Comparison of ENCODE assay signal across 15 cellular contexts in the genomic region with DNA sequence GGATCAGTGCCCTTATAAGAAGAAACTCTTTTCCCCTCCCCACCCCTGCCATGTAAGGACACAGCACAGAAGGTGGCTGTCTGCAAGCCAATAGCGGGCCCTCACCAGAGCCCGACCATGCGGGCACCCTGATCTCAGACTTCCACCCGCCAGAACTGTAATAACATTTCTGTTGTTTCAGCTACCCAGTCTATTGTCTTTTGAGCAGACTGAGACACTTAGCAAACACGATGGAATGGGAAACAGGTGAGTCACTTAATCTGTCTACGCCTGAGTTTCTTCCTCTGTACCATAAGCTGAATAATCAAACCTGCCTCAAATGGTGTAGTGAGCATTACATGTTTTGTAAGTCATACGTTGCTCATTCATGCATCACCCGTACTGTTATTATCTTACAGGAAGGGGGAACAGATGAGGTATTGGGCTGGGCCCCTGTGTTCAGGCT. TPM values are rescaled to one million over a fixed set of nuclear protein-coding genes. Genes with fewer than 3 reads are reported as not detected.
DNase-seq lines count a peak whose midpoint lies in the region; ATAC-seq and TF ChIP-seq lines count a peak whose summit lies in the region.
"Had no signal": no experiment of that assay in that cellular context is flagged by ENCODE, and none has a peak within 500 bp of the region (broad histone marks: within the 10 kb centered on the region; RNA-seq: fewer than 3 reads in every experiment).

No MANE protein-coding gene starts in this region.

- no peaks in the 10 kb centered on the region for H3K9me3 Mint-ChIP-seq in memory B cell
- H3K9me3 Mint-ChIP-seq: activated T-helper 2 cell treated with anti-CD3 and anti-CD28 coated beads, Interferon-gamma antibody, Interleukin-2, Interleukin-4, amounts not matched to agents 10 μg/mL and 5 μg/mL and 100 μg/mL, durations not matched to agents 14 hours and 24 hours and 36 hours had no signal

- ATAC-seq in memory B cell (ENCODE audit: low read depth) (peak; percentile 72), GM21526 (IDR thresholded peaks at IDR 0.05; ENCODE audit: low FRiP score, unreplicated experiment) (no peak), gastroesophageal sphincter (no peak)

- H3K4me1 Mint-ChIP-seq in memory B cell, result no peaks in the 10 kb centered on the region

- no peak overlapping the region for H3K4me3 ChIP-seq in gastroesophageal sphincter
- H3K4me3 ChIP-seq: colonic mucosa, thyroid gland had no signal

- no peaks in the 10 kb centered on the region for H3K27me3 ChIP-seq in gastroesophageal sphincter
- H3K27me3 ChIP-seq: colonic mucosa, thyroid gland had no signal

- TF ChIP-seq POLR2A in gastroesophageal sphincter (IDR thresholded peaks at IDR 0.05), result no peak

- no peaks in the 10 kb centered on the region for H3K4me1 ChIP-seq in gastroesophageal sphincter
- H3K4me1 ChIP-seq: colonic mucosa, thyroid gland had no signal

- peaks cover 2% of the 10 kb centered on the region for H3K27me3 Mint-ChIP-seq in memory B cell

- TF ChIP-seq CTCF in gastroesophageal sphincter (IDR thresholded peaks at IDR 0.05), result no peak

- H3K36me3 ChIP-seq in gastroesophageal sphincter, result no peaks in the 10 kb centered on the region
- H3K36me3 ChIP-seq: colonic mucosa, thyroid gland had no signal

- peak; percentile 94 for DNase-seq in ELR (ENCODE audit: low read depth)
- DNase-seq in NCI-H146 treated with DMSO at 0.1 percent for 48 hours (lab: John Stamatoyannopoulos, UW; ENCODE audit: unreplicated experiment), result peak; percentile 70
- DNase-seq in amniotic epithelial cell (ENCODE audit: low read depth), result peak; percentile 52
- no peak for DNase-seq in memory B cell (ENCODE audit: low spot score in 2 of 2)
- no peak for DNase-seq in occipital lobe (lab: John Stamatoyannopoulos, UW)
- no peak for DNase-seq in epidermal melanocyte (ENCODE audit: insufficient read length, low spot score)
- DNase-seq: colonic mucosa; NK-92 treated with Interleukin-12 subunit alpha and Interleukin-12 subunit beta, amount 100 ng/mL, for 24 hours; stimulated activated CD4-positive, alpha-beta T cell treated with anti-CD3 and anti-CD28 coated beads, Interleukin-4, amount 100 ng/mL, for 1 hour; thyroid gland had no signal

- H3K27ac ChIP-seq in gastroesophageal sphincter, result no peak overlapping the region
- H3K27ac ChIP-seq: colonic mucosa, thyroid gland had no signal

- no peak overlapping the region for H3K27ac Mint-ChIP-seq in memory B cell
- H3K27ac Mint-ChIP-seq: activated T-helper 2 cell treated with anti-CD3 and anti-CD28 coated beads, Interferon-gamma antibody, Interleukin-2, Interleukin-4, amounts not matched to agents 10 μg/mL and 5 μg/mL and 100 μg/mL, durations not matched to agents 14 hours and 24 hours and 36 hours had no signal

- no peaks in the 10 kb centered on the region for H3K9me3 ChIP-seq in gastroesophageal sphincter
- H3K9me3 ChIP-seq: colonic mucosa, thyroid gland had no signal

- 75 to 81% methylated on average over 4 to 8 of the region's 8 CpGs for WGBS in gastroesophageal sphincter (ENCODE audit: low coverage in 1 of 2), 2 donors

- H3K4me3 Mint-ChIP-seq in memory B cell, result no peak overlapping the region
- H3K4me3 Mint-ChIP-seq: nephron had no signal

- no peak for TF ChIP-seq EP300 in gastroesophageal sphincter (IDR thresholded peaks at IDR 0.05)

- H3K36me3 Mint-ChIP-seq in memory B cell, result no peaks in the 10 kb centered on the region

RNA-seq across cellular contexts. Expression of gene STRA8, which starts 58.2 kb away (rescaled TPM):
- total RNA-seq in occipital lobe, result not detected
- not detected for total RNA-seq in gastroesophageal sphincter
- total RNA-seq: activated T-helper 2 cell treated with anti-CD3 and anti-CD28 coated beads, Interferon-gamma antibody, Interleukin-2, Interleukin-4, amounts not matched to agents 10 μg/mL and 5 μg/mL and 100 μg/mL, durations not matched to agents 14 hours and 24 hours and 36 hours; colonic mucosa; HT-29; thyroid gland had no signal

Comparison
In these comparisons a context has a peak if more than half of its experiments do, and no peak if none do; other contexts are left out.
1. DNase-seq: peak in ELR (single experiment), NCI-H146 treated with DMSO at 0.1 percent for 48 hours (single experiment) and amniotic epithelial cell (single experiment); none in memory B cell (0 of 2), occipital lobe (single experiment) and epidermal melanocyte (single experiment).